In genomic region chr12:78793982-78794381, GRCh38 we compare ENCODE assay signal across 22 cellular contexts.
"Had no signal": no experiment of that assay in that cellular context is flagged by ENCODE, and none has a peak within 500 bp of the region (broad histone marks: within the 10 kb centered on the region; RNA-seq: fewer than 3 reads in every experiment).

No MANE protein-coding gene starts in this region.

- H3K36me3 ChIP-seq: heart left ventricle, left ventricle myocardium inferior, pancreas, prostate gland, sigmoid colon, spleen, thyroid gland, transverse colon, upper lobe of right lung had no signal

- H3K4me1 ChIP-seq: heart left ventricle, left ventricle myocardium inferior, prostate gland, sigmoid colon, spleen, thyroid gland, transverse colon, upper lobe of right lung had no signal

- DNase-seq: heart left ventricle; hypothalamus; immature natural killer cell; left ventricle myocardium inferior; midbrain; mucosa of descending colon; naive thymus-derived CD4-positive, alpha-beta T cell; nucleus accumbens; pancreas; retina; sigmoid colon; small intestine; spleen; stimulated activated CD4-positive, alpha-beta T cell treated with anti-CD3 and anti-CD28 coated beads, Interleukin-4, amount 100 ng/mL, for 24 hours; stimulated activated naive CD4-positive, alpha-beta T cell; thyroid gland; transverse colon; upper lobe of right lung had no signal

- H3K27me3 ChIP-seq: heart left ventricle, pancreas, sigmoid colon, spleen, thyroid gland, transverse colon, upper lobe of right lung had no signal

- ATAC-seq: heart left ventricle; mucosa of descending colon; naive thymus-derived CD4-positive, alpha-beta T cell; natural killer cell treated with Interleukin-12 subunit alpha and Interleukin-12 subunit beta and Interleukin-15 and Interleukin-18, amount 100 ng/mL, for 72 hours; pancreas; right cardiac atrium; stimulated activated effector memory CD8-positive, alpha-beta T cell treated with anti-CD3 and anti-CD28 coated beads, Interleukin-12 subunit alpha, Interleukin-12 subunit beta, amount 100 ng/mL, for 72 hours; upper lobe of right lung had no signal

- H3K4me3 ChIP-seq: heart left ventricle, left ventricle myocardium inferior, mucosa of descending colon, pancreas, prostate gland, sigmoid colon, spleen, thyroid gland, transverse colon, upper lobe of right lung had no signal

- H3K27ac ChIP-seq: heart left ventricle, left ventricle myocardium inferior, pancreas, prostate gland, sigmoid colon, spleen, thyroid gland, transverse colon, upper lobe of right lung had no signal

- H3K9me3 ChIP-seq: mucosa of descending colon, pancreas, prostate gland, thyroid gland, transverse colon, upper lobe of right lung had no signal
